In genomic region chr18:3604626-3605408, GRCh38 we compare ENCODE assay signal across 9 cellular contexts.
A peak's percentile ranks its signal among the peaks of the same experiment; 100 is the strongest.
DNase-seq lines count a peak whose midpoint lies in the region; ATAC-seq lines count a peak whose summit lies in the region.
"Had no signal": no experiment of that assay in that cellular context is flagged by ENCODE, and none has a peak within 500 bp of the region (broad histone marks: within the 10 kb centered on the region; RNA-seq: fewer than 3 reads in every experiment).

No MANE protein-coding gene starts in this region.

- DNase-seq in SW480 (ENCODE audit: low spot score): peak; percentile 89
- peak in 2 of 10 donors; percentile 34 to 53 for DNase-seq in naive thymus-derived CD8-positive, alpha-beta T cell
- no peak for DNase-seq in activated gamma-delta T cell (lab: John Stamatoyannopoulos, UW)
- no peak for DNase-seq in NCI-H1048 (lab: John Stamatoyannopoulos, UW)

- no peaks in the 10 kb centered on the region for H3K9me3 ChIP-seq in ES-I3 (ENCODE audit: control insufficient read depth, insufficient read depth, low read length)

- POLR2A ChIA-PET in naive thymus-derived CD8-positive, alpha-beta T cell (lab: Charles Lee): interaction anchor here (1.0 to 3.1 kb wide), 5 partner anchors 11 to 358 kb away, joined by 3 to 42 read pairs (median 7); partner anchors contain the start of gene TGIF1

- peaks cover 0 to 5% (median 0%) of the 10 kb centered on the region in 5 donors for H3K27me3 Mint-ChIP-seq in naive thymus-derived CD8-positive, alpha-beta T cell
- H3K27me3 Mint-ChIP-seq: dendritic cell treated with granulocyte-macrophage colony-stimulating factor and Interleukin-4, amounts not matched to agents 40 ng/mL and 50 ng/mL, for 4 days had no signal

- H3K36me3 Mint-ChIP-seq in naive thymus-derived CD8-positive, alpha-beta T cell: no peaks in the 10 kb centered on the region

- H3K4me1 Mint-ChIP-seq in naive thymus-derived CD8-positive, alpha-beta T cell: peaks cover 0 to 16% (median 9%) of the 10 kb centered on the region in 4 donors

- peak overlapping the region; percentile 93 for H3K9ac ChIP-seq in ES-I3 (ENCODE audit: low read depth, low read length)

- no peak overlapping the region for H3K4me3 Mint-ChIP-seq in naive thymus-derived CD8-positive, alpha-beta T cell
- H3K4me3 Mint-ChIP-seq: dendritic cell treated with granulocyte-macrophage colony-stimulating factor and Interleukin-4, amounts not matched to agents 40 ng/mL and 50 ng/mL, for 4 days had no signal

- H3K27ac Mint-ChIP-seq in naive thymus-derived CD8-positive, alpha-beta T cell: no peak overlapping the region
- H3K27ac Mint-ChIP-seq: dendritic cell treated with granulocyte-macrophage colony-stimulating factor and Interleukin-4, amounts not matched to agents 40 ng/mL and 50 ng/mL, for 4 days had no signal

- peaks cover 28% of the 10 kb centered on the region for H3K36me3 ChIP-seq in ES-I3 (ENCODE audit: insufficient read depth, low read length)

- ATAC-seq in GM21367 (IDR thresholded peaks at IDR 0.05; ENCODE audit: unreplicated experiment) (peak; percentile 86), HG03565 (IDR thresholded peaks at IDR 0.05; ENCODE audit: unreplicated experiment) (peak; percentile 94), esophagus mucosa (peak; percentile 59)
- peak; percentile 63 for ATAC-seq in naive thymus-derived CD8-positive, alpha-beta T cell

- no peaks in the 10 kb centered on the region for H3K9me3 Mint-ChIP-seq in naive thymus-derived CD8-positive, alpha-beta T cell
- H3K9me3 Mint-ChIP-seq: dendritic cell treated with granulocyte-macrophage colony-stimulating factor and Interleukin-4, amounts not matched to agents 40 ng/mL and 50 ng/mL, for 4 days had no signal

- H3K4me1 ChIP-seq in ES-I3 (ENCODE audit: insufficient read depth, low read length): peaks cover 20% of the 10 kb centered on the region
